Comparison of ENCODE assay signal across 8 cellular contexts in genomic region chr1:210250998-210251679, GRCh38. TPM values are rescaled to one million over a fixed set of nuclear protein-coding genes. Genes with fewer than 3 reads are reported as not detected.
A peak's percentile ranks its signal among the peaks of the same experiment; 100 is the strongest.
DNase-seq lines count a peak whose midpoint lies in the region; ATAC-seq and TF ChIP-seq lines count a peak whose summit lies in the region.

No MANE protein-coding gene starts in this region.

- H3K36me3 Mint-ChIP-seq in activated B cell treated with CpG ODN at 0.5 μM for 24 hours (ENCODE audit: low read depth) (no peaks in the 10 kb centered on the region), neural crest cell (ENCODE audit: low read depth) (no peaks in the 10 kb centered on the region)

- CTCF ChIA-PET in activated B cell treated with CpG ODN at 0.5 μM for 24 hours (lab: Charles Lee): interaction anchor here (0.8 kb wide), 1 partner anchor 152 kb away, joined by 3 read pairs; no protein-coding TSS in a partner anchor

- TF ChIP-seq CTCF in activated B cell treated with CpG ODN at 0.5 μM for 24 hours (IDR thresholded peaks at IDR 0.05) (no peak), fibroblast of villous mesenchyme (IDR thresholded peaks at IDR 0.05; ENCODE audit: insufficient read depth, low read depth, low read length) (no peak), neural crest cell (conservative IDR thresholded peaks at IDR 0.05) (peak; percentile 9)

- peaks cover 42% of the 10 kb centered on the region for H3K27me3 Mint-ChIP-seq in activated B cell treated with CpG ODN at 0.5 μM for 24 hours
- H3K27me3 Mint-ChIP-seq in neural crest cell (ENCODE audit: low read depth): peaks cover 61% of the 10 kb centered on the region

- peak overlapping the region; percentile 47 for H3K4me3 ChIP-seq in fibroblast of villous mesenchyme (ENCODE audit: low read depth, low read length)

- H3K27ac Mint-ChIP-seq in activated B cell treated with CpG ODN at 0.5 μM for 24 hours (no peak overlapping the region), neural crest cell (ENCODE audit: unreplicated experiment) (peak overlapping the region; percentile 62)

- POLR2A ChIA-PET in activated B cell treated with CpG ODN at 0.5 μM for 24 hours (lab: Charles Lee): interaction anchor here (0.9 kb wide), 1 partner anchor 155 kb away, joined by 4 read pairs; no protein-coding TSS in a partner anchor

- H3K9me3 Mint-ChIP-seq in activated B cell treated with CpG ODN at 0.5 μM for 24 hours: no peaks in the 10 kb centered on the region
- no peaks in the 10 kb centered on the region for H3K9me3 Mint-ChIP-seq in neural crest cell

- peak overlapping the region; percentile 77 for H3K4me3 Mint-ChIP-seq in activated B cell treated with CpG ODN at 0.5 μM for 24 hours
- H3K4me3 Mint-ChIP-seq in neural crest cell: peak overlapping the region; percentile 82

- peak; percentile 78 for ATAC-seq in activated B cell treated with CpG ODN at 0.5 μM for 24 hours (ENCODE audit: low read depth)
- no peak for ATAC-seq in HG02885 (IDR thresholded peaks at IDR 0.05; ENCODE audit: poor library complexity, unreplicated experiment)

- DNase-seq in activated CD4-positive, alpha-beta T cell treated with anti-CD3 and anti-CD28 coated beads, Interleukin-2, amount 50 U/mL, for 1 hour: peak; percentile 10
- DNase-seq in activated CD4-positive, alpha-beta T cell treated with anti-CD3 and anti-CD28 coated beads for 4 hours: no peak
- peak; percentile 78 for DNase-seq in NCI-H1694 treated with DMSO at 0.1 percent for 48 hours (lab: John Stamatoyannopoulos, UW)
- peak; percentile 31 for DNase-seq in activated B cell treated with CpG ODN at 0.5 μM for 24 hours
- peak; percentile 55 for DNase-seq in fibroblast of villous mesenchyme (ENCODE audit: low read depth)
- DNase-seq in neural crest cell (ENCODE audit: low read depth, low spot score): peak; percentile 50
- DNase-seq in GOT3 (lab: John Stamatoyannopoulos, UW): no peak

- peaks cover 28% of the 10 kb centered on the region for H3K4me1 Mint-ChIP-seq in activated B cell treated with CpG ODN at 0.5 μM for 24 hours
- H3K4me1 Mint-ChIP-seq in neural crest cell: peaks cover 24% of the 10 kb centered on the region

- intact Hi-C loops in activated B cell treated with CpG ODN at 0.5 μM for 24 hours (cut with micrococcal nuclease): loop anchor here (1.0 kb wide), 1 partner anchor 20 kb away; no protein-coding TSS in a partner anchor

RNA-seq across cellular contexts. Expression of gene SERTAD4, which starts 18.5 kb away (rescaled TPM):
- total RNA-seq in activated B cell treated with CpG ODN at 0.5 μM for 24 hours: not detected in 2 replicates
- total RNA-seq in fibroblast of villous mesenchyme: 10.6 and 31.1 TPM in 2 replicates
- 1.5 and 1.6 TPM in 2 replicates for total RNA-seq in neural crest cell

Comparison
In these comparisons a context has a peak if more than half of its experiments do, and no peak if none do; other contexts are left out.
1. DNase-seq: peak in activated CD4-positive, alpha-beta T cell treated with anti-CD3 and anti-CD28 coated beads, Interleukin-2, amount 50 U/mL, for 1 hour (single experiment), NCI-H1694 treated with DMSO at 0.1 percent for 48 hours (single experiment), activated B cell treated with CpG ODN at 0.5 μM for 24 hours (single experiment), fibroblast of villous mesenchyme (single experiment) and neural crest cell (single experiment); none in activated CD4-positive, alpha-beta T cell treated with anti-CD3 and anti-CD28 coated beads for 4 hours (0 of 2) and GOT3 (single experiment).